In genomic region chr20:15507151-15507550, GRCh38 we compare ENCODE assay signal across 28 cellular contexts.
"Had no signal": no experiment of that assay in that cellular context is flagged by ENCODE, and none has a peak within 500 bp of the region (broad histone marks: within the 10 kb centered on the region; RNA-seq: fewer than 3 reads in every experiment).

No MANE protein-coding gene starts in this region.

- H3K27ac ChIP-seq: stomach, suprapubic skin, testis, thoracic aorta, thyroid gland, tibial artery, tibial nerve, transverse colon, upper lobe of left lung, upper lobe of right lung, uterus, vagina had no signal

- H3K4me1 Mint-ChIP-seq: stimulated activated effector memory CD8-positive, alpha-beta T cell treated with anti-CD3 and anti-CD28 coated beads, Interleukin-12 subunit alpha, Interleukin-12 subunit beta, amount 100 ng/mL, for 72 hours; stimulated activated memory B cell treated with anti-CD40 and anti-IgM and Interleukin-4, amounts not matched to agents 10 μg/mL and 1 μg/mL and 100 μg/mL, for 72 hours; stimulated activated naive B cell treated with anti-CD40 and anti-IgM and Interleukin-4, amounts not matched to agents 10 μg/mL and 1 μg/mL and 100 μg/mL, for 72 hours; stimulated activated naive CD8-positive, alpha-beta T cell treated with anti-CD3 and anti-CD28 coated beads, Interleukin-15, amount 100 ng/mL, for 72 hours had no signal

- H3K4me1 ChIP-seq: stomach, suprapubic skin, testis, thyroid gland, tibial artery, tibial nerve, transverse colon, upper lobe of left lung, upper lobe of right lung, uterus, vagina had no signal

- H3K9me3 Mint-ChIP-seq: stimulated activated memory B cell treated with anti-CD40 and anti-IgM and Interleukin-4, amounts not matched to agents 10 μg/mL and 1 μg/mL and 100 μg/mL, for 72 hours; stimulated activated naive B cell treated with anti-CD40 and anti-IgM and Interleukin-4, amounts not matched to agents 10 μg/mL and 1 μg/mL and 100 μg/mL, for 72 hours; stimulated activated naive CD8-positive, alpha-beta T cell treated with anti-CD3 and anti-CD28 coated beads, Interleukin-15, Interleukin-2, amounts not matched to agents 100 ng/mL and 50 ng/mL, for 24 hours; type B pancreatic cell had no signal

- H3K27ac Mint-ChIP-seq: stimulated activated effector memory CD8-positive, alpha-beta T cell treated with anti-CD3 and anti-CD28 coated beads, Interleukin-12 subunit alpha, Interleukin-12 subunit beta, amount 100 ng/mL, for 72 hours; stimulated activated memory B cell treated with anti-CD40 and anti-IgM and Interleukin-4, amounts not matched to agents 10 μg/mL and 1 μg/mL and 100 μg/mL, for 72 hours; stimulated activated naive B cell treated with anti-CD40 and anti-IgM and Interleukin-4, amounts not matched to agents 10 μg/mL and 1 μg/mL and 100 μg/mL, for 72 hours; stimulated activated naive CD8-positive, alpha-beta T cell treated with anti-CD3 and anti-CD28 coated beads, Interleukin-15, amount 100 ng/mL, for 72 hours; stimulated activated naive CD8-positive, alpha-beta T cell treated with anti-CD3 and anti-CD28 coated beads, Interleukin-15, Interleukin-2, amounts not matched to agents 100 ng/mL and 50 ng/mL, for 24 hours; type B pancreatic cell had no signal

- ATAC-seq: stimulated activated effector memory CD8-positive, alpha-beta T cell treated with anti-CD3 and anti-CD28 coated beads, Interleukin-12 subunit alpha, Interleukin-12 subunit beta, amount 100 ng/mL, for 72 hours; stimulated activated memory B cell treated with anti-CD40 and anti-IgM and Interleukin-4, amounts not matched to agents 10 μg/mL and 1 μg/mL and 100 μg/mL, for 72 hours; stimulated activated naive B cell treated with anti-CD40 and anti-IgM and Interleukin-4, amounts not matched to agents 10 μg/mL and 1 μg/mL and 100 μg/mL, for 72 hours; stimulated activated naive CD8-positive, alpha-beta T cell treated with anti-CD3 and anti-CD28 coated beads, Interleukin-15, amount 100 ng/mL, for 72 hours; stimulated activated naive CD8-positive, alpha-beta T cell treated with anti-CD3 and anti-CD28 coated beads, Interleukin-15, Interleukin-2, amounts not matched to agents 100 U/mL and 50 U/mL, for 24 hours; upper lobe of right lung had no signal

- H3K4me3 ChIP-seq: stomach, suprapubic skin, testis, thoracic aorta, thyroid gland, tibial artery, tibial nerve, transverse colon, upper lobe of left lung, upper lobe of right lung, uterus, vagina had no signal

- H3K9me3 ChIP-seq: stomach, suprapubic skin, testis, thoracic aorta, thyroid gland, tibial artery, tibial nerve, transverse colon, upper lobe of left lung, upper lobe of right lung, uterus, vagina had no signal

- DNase-seq: stimulated activated CD4-positive, alpha-beta T cell treated with anti-CD3 and anti-CD28 coated beads, Interleukin-2, amount 100 ng/mL, for 48 hours; stimulated activated CD4-positive, alpha-beta T cell treated with anti-CD3 and anti-CD28 coated beads, Interleukin-4, amount 100 ng/mL, for 1 hour; stimulated activated CD4-positive, alpha-beta T cell treated with anti-CD3 and anti-CD28 coated beads, Interleukin-4, amount 100 ng/mL, for 24 hours; stimulated activated CD4-positive, alpha-beta T cell treated with anti-CD3 and anti-CD28 coated beads, Interleukin-4, amount 100 ng/mL, for 4 hours; stimulated activated CD8-positive, alpha-beta memory T cell treated with anti-CD3 and anti-CD28 coated beads, Interleukin-4, amount 100 ng/mL, for 48 hours; stimulated activated naive B cell treated with anti-CD40 and anti-IgM and Interleukin-4, amounts not matched to agents 10 μg/mL and 1 μg/mL and 100 μg/mL, for 72 hours; stimulated activated naive CD4-positive, alpha-beta T cell; stimulated activated naive CD4-positive, alpha-beta T cell treated with Interleukin-2 at 50 U/mL for 16 hours; stimulated activated naive CD8-positive, alpha-beta T cell treated with anti-CD3 and anti-CD28 coated beads, Interleukin-15, amount 100 ng/mL, for 72 hours; stimulated activated naive CD8-positive, alpha-beta T cell treated with anti-CD3 and anti-CD28 coated beads, Interleukin-15, Interleukin-2, amounts not matched to agents 100 U/mL and 50 U/mL, for 24 hours; stomach; testis; thyroid gland; tibial artery; transverse colon; trophoblast cell; upper lobe of left lung; upper lobe of right lung; uterus had no signal

- H3K4me3 Mint-ChIP-seq: stimulated activated effector memory CD8-positive, alpha-beta T cell treated with anti-CD3 and anti-CD28 coated beads, Interleukin-12 subunit alpha, Interleukin-12 subunit beta, amount 100 ng/mL, for 72 hours; stimulated activated memory B cell treated with anti-CD40 and anti-IgM and Interleukin-4, amounts not matched to agents 10 μg/mL and 1 μg/mL and 100 μg/mL, for 72 hours; stimulated activated naive B cell treated with anti-CD40 and anti-IgM and Interleukin-4, amounts not matched to agents 10 μg/mL and 1 μg/mL and 100 μg/mL, for 72 hours; stimulated activated naive CD8-positive, alpha-beta T cell treated with anti-CD3 and anti-CD28 coated beads, Interleukin-15, amount 100 ng/mL, for 72 hours; stimulated activated naive CD8-positive, alpha-beta T cell treated with anti-CD3 and anti-CD28 coated beads, Interleukin-15, Interleukin-2, amounts not matched to agents 100 ng/mL and 50 ng/mL, for 24 hours; type B pancreatic cell had no signal

- H3K27me3 Mint-ChIP-seq: stimulated activated naive CD8-positive, alpha-beta T cell treated with anti-CD3 and anti-CD28 coated beads, Interleukin-15, amount 100 ng/mL, for 72 hours; stimulated activated naive CD8-positive, alpha-beta T cell treated with anti-CD3 and anti-CD28 coated beads, Interleukin-15, Interleukin-2, amounts not matched to agents 100 ng/mL and 50 ng/mL, for 24 hours had no signal

- H3K36me3 Mint-ChIP-seq: stimulated activated effector memory CD8-positive, alpha-beta T cell treated with anti-CD3 and anti-CD28 coated beads, Interleukin-12 subunit alpha, Interleukin-12 subunit beta, amount 100 ng/mL, for 72 hours; stimulated activated memory B cell treated with anti-CD40 and anti-IgM and Interleukin-4, amounts not matched to agents 10 μg/mL and 1 μg/mL and 100 μg/mL, for 72 hours; stimulated activated naive B cell treated with anti-CD40 and anti-IgM and Interleukin-4, amounts not matched to agents 10 μg/mL and 1 μg/mL and 100 μg/mL, for 72 hours; type B pancreatic cell had no signal

- H3K27me3 ChIP-seq: stomach, suprapubic skin, testis, thyroid gland, tibial artery, tibial nerve, transverse colon, upper lobe of left lung, upper lobe of right lung, uterus, vagina had no signal

- FAIRE-seq: urothelium cell line had no signal

- H3K36me3 ChIP-seq: stomach, suprapubic skin, thoracic aorta, thyroid gland, tibial artery, tibial nerve, transverse colon, upper lobe of left lung, upper lobe of right lung, uterus, vagina had no signal
